In the genomic region with DNA sequence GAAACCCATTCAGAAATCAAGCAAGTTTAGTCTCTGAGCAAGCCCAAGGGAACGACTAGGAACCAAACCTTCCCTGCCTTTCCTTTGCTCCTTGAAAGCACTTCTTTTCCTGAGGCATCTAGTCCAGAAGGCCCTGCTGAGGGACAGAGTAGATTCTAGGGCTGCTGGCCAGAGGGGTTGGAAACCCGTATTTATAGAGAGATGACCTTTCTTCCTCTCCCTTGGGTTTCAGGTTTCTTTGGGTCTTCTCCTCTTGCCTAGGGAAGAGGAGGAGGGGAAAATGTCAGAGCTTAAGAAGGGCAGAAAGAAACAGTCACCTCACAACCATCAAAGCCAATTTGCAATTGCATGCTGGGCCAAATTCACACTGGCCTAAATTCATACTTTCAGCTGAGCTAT, we compare ENCODE assay signal across 32 cellular contexts. TPM values are rescaled to one million over a fixed set of nuclear protein-coding genes. Genes with fewer than 3 reads are reported as not detected.
DNase-seq lines count a peak whose midpoint lies in the region; ATAC-seq, FAIRE-seq and TF ChIP-seq lines count a peak whose summit lies in the region.
"Had no signal": no experiment of that assay in that cellular context is flagged by ENCODE, and none has a peak within 500 bp of the region (broad histone marks: within the 10 kb centered on the region; RNA-seq: fewer than 3 reads in every experiment).

No MANE protein-coding gene starts in this region.

- H3K27ac ChIP-seq in C4-2B (no peak overlapping the region), lower lobe of right lung (no peak overlapping the region)
- H3K27ac ChIP-seq: BLaER1 treated with 17β-estradiol and CSF1 and Interleukin-3, amounts not matched to agents 10 nM and 100 nM; esophagus squamous epithelium; KMS-11; upper lobe of left lung had no signal

- H3K4me3 Mint-ChIP-seq in immature natural killer cell (no peak overlapping the region), nephron (peak overlapping the region in 1 of 3 experiments; percentile 27)
- H3K4me3 Mint-ChIP-seq: activated naive CD8-positive, alpha-beta T cell treated with anti-CD3 and anti-CD28 coated beads for 36 hours; endodermal cell; H9 had no signal

- H3K36me3 ChIP-seq in lower lobe of right lung = peaks cover 8% of the 10 kb centered on the region

- no peak for ATAC-seq in GM19324 (IDR thresholded peaks at IDR 0.05; ENCODE audit: low FRiP score, unreplicated experiment)
- ATAC-seq in lower lobe of right lung = no peak

- H3K4me1 ChIP-seq in lower lobe of right lung = peaks cover 12% of the 10 kb centered on the region

- no peaks in the 10 kb centered on the region for H3K9me3 ChIP-seq in lower lobe of right lung
- H3K9me3 ChIP-seq: BLaER1 treated with 17β-estradiol and CSF1 and Interleukin-3, amounts not matched to agents 10 nM and 100 nM; esophagus squamous epithelium; upper lobe of left lung had no signal

- H3K4me3 ChIP-seq in GM12864 (ENCODE audit: low read depth, low read length) (no peak overlapping the region), lower lobe of right lung (no peak overlapping the region)
- H3K4me3 ChIP-seq: BLaER1 treated with 17β-estradiol and CSF1 and Interleukin-3, amounts not matched to agents 10 nM and 100 nM; esophagus squamous epithelium; lung; upper lobe of left lung had no signal

- H3K9me3 Mint-ChIP-seq in immature natural killer cell (no peaks in the 10 kb centered on the region), nephron (no peaks in the 10 kb centered on the region)
- H3K9me3 Mint-ChIP-seq: activated naive CD8-positive, alpha-beta T cell treated with anti-CD3 and anti-CD28 coated beads for 36 hours; endodermal cell; H9 had no signal

- peaks cover 5 to 10% (median 9%) of the 10 kb centered on the region in 3 donors for H3K27me3 Mint-ChIP-seq in immature natural killer cell (ENCODE audit: low read depth in 3 of 3)
- H3K27me3 Mint-ChIP-seq in nephron (ENCODE audit: low read depth) = peaks cover 4% of the 10 kb centered on the region
- H3K27me3 Mint-ChIP-seq: activated naive CD8-positive, alpha-beta T cell treated with anti-CD3 and anti-CD28 coated beads for 36 hours had no signal

- no peaks in the 10 kb centered on the region for H3K27me3 ChIP-seq in lower lobe of right lung (ENCODE audit: low read depth)
- H3K27me3 ChIP-seq: BLaER1 treated with 17β-estradiol and CSF1 and Interleukin-3, amounts not matched to agents 10 nM and 100 nM; esophagus squamous epithelium; upper lobe of left lung had no signal

- H3K36me3 Mint-ChIP-seq in immature natural killer cell = peaks cover 5 to 30% (median 15%) of the 10 kb centered on the region in 3 donors
- H3K36me3 Mint-ChIP-seq in nephron (ENCODE audit: low read depth) = peaks cover 5% of the 10 kb centered on the region

- intact Hi-C loops in lower lobe of right lung (cut with DNase I) = no loop called here

- no peak for FAIRE-seq in urothelium cell line (lab: Jason Lieb, UNC)
- FAIRE-seq: frontal cortex had no signal

- H3K27ac Mint-ChIP-seq in immature natural killer cell (peak overlapping the region in 5 of 6 donors; percentile 30 to 90 (median 74)), nephron (peak overlapping the region in 2 of 3 experiments; percentile 49 to 91)
- H3K27ac Mint-ChIP-seq: activated naive CD8-positive, alpha-beta T cell treated with anti-CD3 and anti-CD28 coated beads for 36 hours; endodermal cell had no signal

- peaks cover 16 to 22% of the 10 kb centered on the region in 2 donors for H3K4me1 Mint-ChIP-seq in immature natural killer cell
- peaks cover 86% of the 10 kb centered on the region for H3K4me1 Mint-ChIP-seq in nephron

- TF ChIP-seq CTCF in C4-2B (conservative IDR thresholded peaks at IDR 0.05) (0 out of 2 replicates have a peak, but pooled peaks have one; percentile 2), GM12864 (IDR thresholded peaks at IDR 0.05; ENCODE audit: low read depth, low read length, missing control alignments) (peak; percentile 1), nephron (IDR thresholded peaks at IDR 0.05; ENCODE audit: unreplicated experiment in 3 of 3) (no peak), lower lobe of right lung (IDR thresholded peaks at IDR 0.05) (no peak)

- DNase-seq in GM12864 (ENCODE audit: low read depth) (no peak), immature natural killer cell (no peak), lower lobe of right lung (no peak), urothelium cell line (ENCODE audit: low spot score) (no peak)
- no peak for DNase-seq in activated CD4-positive, alpha-beta T cell treated with anti-CD3 and anti-CD28 coated beads, Interleukin-2, amount 50 U/mL, for 48 hours
- DNase-seq: activated CD4-positive, alpha-beta T cell treated with anti-CD3 and anti-CD28 coated beads, Interleukin-2, amount 50 U/mL, for 4 hours; activated CD4-positive, CD25-positive, alpha-beta regulatory T cell; activated CD8-positive, alpha-beta memory T cell treated with anti-CD3 and anti-CD28 coated beads, Interleukin-2, amount 50 U/mL, for 4 hours; activated naive CD8-positive, alpha-beta T cell treated with anti-CD3 and anti-CD28 coated beads for 36 hours; aorta; caudate nucleus; DMS79 treated with DMSO at 0.1 percent for 48 hours; endodermal cell; esophagus squamous epithelium; H9; NCI-H1417; NCI-H2029 treated with DMSO at 0.1 percent for 48 hours; NCI-H526; occipital lobe; SIG-M5; stimulated activated CD4-positive, alpha-beta T cell treated with anti-CD3 and anti-CD28 coated beads, Interleukin-2, amount 100 ng/mL, for 24 hours; substantia nigra; upper lobe of left lung had no signal

RNA-seq across cellular contexts. Expression of a gene that starts 5.8 kb away (rescaled TPM):
- polyA plus RNA-seq in immature natural killer cell = under 1 TPM in 1 of 3 donors, not detected in 2; 0.50 TPM
- total RNA-seq in lower lobe of right lung = 0.65 TPM
- total RNA-seq: activated naive CD8-positive, alpha-beta T cell treated with anti-CD3 and anti-CD28 coated beads for 36 hours; aorta; frontal cortex; H9; mucosa of gallbladder; upper lobe of left lung had no signal
- polyA plus RNA-seq: AG04450, aorta had no signal

RNA-seq across cellular contexts. Expression of a gene that starts 13.4 kb away (rescaled TPM):
- polyA plus RNA-seq in immature natural killer cell = 10 to 100 TPM; 32.3 to 41.9 (median 33.2) TPM
- total RNA-seq in lower lobe of right lung = 28.7 TPM

RNA-seq across cellular contexts. Expression of a gene that starts 14.0 kb away (rescaled TPM):
- 10 to 100 TPM; 12.4 to 21.7 (median 20.5) TPM for polyA plus RNA-seq in immature natural killer cell
- 21.0 TPM for total RNA-seq in lower lobe of right lung

RNA-seq across cellular contexts. Expression of a gene that starts 16.5 kb away (rescaled TPM):
- not detected for polyA plus RNA-seq in immature natural killer cell
- total RNA-seq in lower lobe of right lung = not detected
- total RNA-seq: activated naive CD8-positive, alpha-beta T cell treated with anti-CD3 and anti-CD28 coated beads for 36 hours; aorta; endodermal cell; esophagus squamous epithelium; H9; occipital lobe; upper lobe of left lung had no signal
- polyA plus RNA-seq: AG04450, aorta had no signal

RNA-seq across cellular contexts. Expression of a gene that starts 19.8 kb away (rescaled TPM):
- under 1 TPM in 2 of 3 donors, not detected in 1; 0.19 to 0.45 TPM for polyA plus RNA-seq in immature natural killer cell
- 1.1 TPM for total RNA-seq in lower lobe of right lung

Comparison
In these comparisons a context has a peak if more than half of its experiments do, and no peak if none do; other contexts are left out.
1. CTCF ChIP-seq: peak in C4-2B (single experiment) and GM12864 (single experiment); none in nephron (0 of 3) and lower lobe of right lung (single experiment).